In genomic region chr14:55245657-55246268, GRCh38 we compare ENCODE assay signal across 1 cellular context.
TF ChIP-seq lines count a peak whose summit lies in the region.

No MANE protein-coding gene starts in this region.

TF ChIP-seq in HepG2, 621 proteins besides CTCF, POLR2A, EP300 and RAD21:
- TF ChIP-seq ZNF362 (CRISPR knock-in tag; IDR thresholded peaks at IDR 0.05; ENCODE audit: borderline replicate concordance) = no peak
- no peak for TF ChIP-seq ISX (CRISPR knock-in tag; conservative IDR thresholded peaks at IDR 0.05)
- TF ChIP-seq GPBP1L1 (CRISPR knock-in tag; IDR thresholded peaks at IDR 0.05) = no peak
- TF ChIP-seq STAG1 (CRISPR knock-in tag; IDR thresholded peaks at IDR 0.05) = peak; percentile 46
- no peak for TF ChIP-seq ZNF292 (CRISPR knock-in tag; IDR thresholded peaks at IDR 0.05; ENCODE audit: borderline replicate concordance, low read depth)
- TF ChIP-seq GZF1 (CRISPR knock-in tag; IDR thresholded peaks at IDR 0.05) = no peak
- no peak for TF ChIP-seq ZBTB7B (CRISPR knock-in tag; IDR thresholded peaks at IDR 0.05)
- TF ChIP-seq, protein P1, sequence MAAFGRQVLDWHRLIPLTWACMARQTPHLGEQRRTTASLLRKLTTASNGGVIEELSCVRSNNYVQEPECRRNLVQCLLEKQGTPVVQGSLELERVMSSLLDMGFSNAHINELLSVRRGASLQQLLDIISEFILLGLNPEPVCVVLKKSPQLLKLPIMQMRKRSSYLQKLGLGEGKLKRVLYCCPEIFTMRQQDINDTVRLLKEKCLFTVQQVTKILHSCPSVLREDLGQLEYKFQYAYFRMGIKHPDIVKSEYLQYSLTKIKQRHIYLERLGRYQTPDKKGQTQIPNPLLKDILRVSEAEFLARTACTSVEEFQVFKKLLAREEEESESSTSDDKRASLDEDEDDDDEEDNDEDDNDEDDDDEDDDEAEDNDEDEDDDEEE (CRISPR knock-in tag; IDR thresholded peaks at IDR 0.05) = no peak
- no peak for TF ChIP-seq CBX2 (IDR thresholded peaks at IDR 0.05; ENCODE audit: low read depth, low read length)
- TF ChIP-seq CBX2 (CRISPR knock-in tag; IDR thresholded peaks at IDR 0.05; ENCODE audit: low read depth) = no peak
- TF ChIP-seq ZMYM2 (CRISPR knock-in tag; IDR thresholded peaks at IDR 0.05) = no peak
- no peak for TF ChIP-seq MAFK (conservative IDR thresholded peaks at IDR 0.05 in 1 of 2, IDR thresholded peaks at IDR 0.05 in 1 of 2; ENCODE audit: low read length in 2 of 2)
- TF ChIP-seq SNAPC2 (CRISPR knock-in tag; IDR thresholded peaks at IDR 0.05) = no peak
- TF ChIP-seq DMTF1 (CRISPR knock-in tag; IDR thresholded peaks at IDR 0.05) = no peak
- no peak for TF ChIP-seq ARNTL (CRISPR knock-in tag; IDR thresholded peaks at IDR 0.05)
- TF ChIP-seq SRY (CRISPR knock-in tag; IDR thresholded peaks at IDR 0.05) = no peak
- TF ChIP-seq SMC3 (IDR thresholded peaks at IDR 0.05; ENCODE audit: low read length) = peak; percentile 49; the same call in 1 of the 2 replicates
- TF ChIP-seq RBFOX2 (IDR thresholded peaks at IDR 0.05; ENCODE audit: low read depth, low read length) = no peak
